In genomic region chr7:1043552-1044188, GRCh38 we compare ENCODE assay signal across 8 cellular contexts. TPM values are rescaled to one million over a fixed set of nuclear protein-coding genes. Genes with fewer than 3 reads are reported as not detected.
DNase-seq lines count a peak whose midpoint lies in the region; ATAC-seq, FAIRE-seq and TF ChIP-seq lines count a peak whose summit lies in the region.

No MANE protein-coding gene starts in this region.

- no peaks in the 10 kb centered on the region for H3K27me3 Mint-ChIP-seq in Caco-2 (ENCODE audit: insufficient read depth, unreplicated experiment)

- ATAC-seq in pancreas (peak; percentile 14 to 53 (median 30)), GM19035 (IDR thresholded peaks at IDR 0.05; ENCODE audit: unreplicated experiment) (no peak)

- intact Hi-C loops in Caco-2 (cut with micrococcal nuclease; ENCODE audit: unreplicated experiment) (loop anchor here (5.0 kb wide), 1 partner anchor 66 kb away; the partner anchor contains the start of gene COX19), pancreas (cut with DNase I) (no loop called here)

- H3K27ac ChIP-seq in SJSA1, result no peak overlapping the region
- H3K27ac ChIP-seq in pancreas, result peak overlapping the region; percentile 73 to 89 (median 80)

- no peaks in the 10 kb centered on the region for H3K9me3 ChIP-seq in Caco-2
- no peaks in the 10 kb centered on the region for H3K9me3 ChIP-seq in SJSA1 (replicated peaks)
- no peaks in the 10 kb centered on the region for H3K9me3 ChIP-seq in pancreas

- H3K4me3 ChIP-seq in Caco-2 (ENCODE audit: low read depth, low read length) (peak overlapping the region; percentile 18), SJSA1 (peak overlapping the region; percentile 54), pancreas (peak overlapping the region in 3 of 4 donors; percentile 10 to 67 (median 65))

- no peak for TF ChIP-seq CTCF in Caco-2 (IDR thresholded peaks at IDR 0.05; ENCODE audit: insufficient read depth in 1 of 2, low read depth in 1 of 2, low read length in 1 of 2, severe bottlenecking in 1 of 2, unreplicated experiment in 1 of 2)
- no peak for TF ChIP-seq CTCF in pancreas (IDR thresholded peaks at IDR 0.05)
- TF ChIP-seq CTCF in GM13977 (IDR thresholded peaks at IDR 0.05; ENCODE audit: extremely low read depth, insufficient read depth, missing control alignments), result no peak
- TF ChIP-seq CTCF in GM20000 (IDR thresholded peaks at IDR 0.05; ENCODE audit: extremely low read depth, missing control alignments), result no peak

- CTCF ChIA-PET in Caco-2 (lab: Charles Lee), result no interaction called here

- FAIRE-seq in pancreas (lab: Jason Lieb, UNC), result no peak

- H3K36me3 ChIP-seq in Caco-2 (ENCODE audit: control insufficient read depth, insufficient read depth, low read length) (no peaks in the 10 kb centered on the region; the same call in 1 of the 2 replicates), SJSA1 (0 out of 2 replicates have a peak, but pooled peaks cover 2% of the 10 kb centered on the region), pancreas (no peaks in the 10 kb centered on the region)

- 9 to 12% methylated on average over 18 of the region's 18 CpGs for WGBS in pancreas, 2 donors

- H3K27me3 ChIP-seq in Caco-2 (replicated peaks; ENCODE audit: control insufficient read depth, insufficient read depth, low read length) (no peaks in the 10 kb centered on the region), SJSA1 (replicated peaks) (no peaks in the 10 kb centered on the region), pancreas (no peaks in the 10 kb centered on the region)

- H3K9me3 Mint-ChIP-seq in Caco-2 (ENCODE audit: unreplicated experiment), result no peaks in the 10 kb centered on the region

- H3K4me1 ChIP-seq in Caco-2, result peaks cover 29% of the 10 kb centered on the region
- peaks cover 21% of the 10 kb centered on the region for H3K4me1 ChIP-seq in SJSA1 (replicated peaks)
- peaks cover 36 to 41% (median 39%) of the 10 kb centered on the region in 3 donors for H3K4me1 ChIP-seq in pancreas

- H3K36me3 Mint-ChIP-seq in Caco-2 (ENCODE audit: insufficient read depth, unreplicated experiment), result peaks cover 7% of the 10 kb centered on the region

- H3K27ac Mint-ChIP-seq in Caco-2 (ENCODE audit: unreplicated experiment), result peak overlapping the region; percentile 79

- peaks cover 18% of the 10 kb centered on the region for H3K4me1 Mint-ChIP-seq in Caco-2 (ENCODE audit: low read depth, unreplicated experiment)

- peak overlapping the region; percentile 67 for H3K4me3 Mint-ChIP-seq in Caco-2 (ENCODE audit: unreplicated experiment)

- BruUV-seq in Caco-2 (replicated peaks; lab: Mats Ljungman, UMichigan), result TSS peak; percentile 94

- DNase-seq in Caco-2, result no peak
- DNase-seq in SJSA1 (ENCODE audit: low read depth in 1 of 2, low spot score in 2 of 2), result no peak
- DNase-seq in fibroblast of gingiva (ENCODE audit: low read depth), result peak; percentile 16
- DNase-seq in pancreas, result peak in 3 of 6 donors; percentile 44 to 77 (median 48)
- DNase-seq in NCI-H2171 treated with DMSO at 0.1 percent for 48 hours (lab: John Stamatoyannopoulos, UW), result no peak
- DNase-seq in GM13977 (ENCODE audit: low spot score), result no peak
- DNase-seq in GM20000 (ENCODE audit: low spot score), result no peak

- POLR2A ChIA-PET in Caco-2 (lab: Charles Lee), result interaction anchor here (1.0 kb wide), 1 partner anchor 25 kb away, joined by 3 read pairs; no protein-coding TSS in a partner anchor

- in situ Hi-C loops in GM13977 (cut with MboI; ENCODE audit: low pct_unique_long_range_greater_than_20kb, low sequenced_read_pairs, unreplicated experiment), result no loop called here

RNA-seq across cellular contexts. Expression of gene GPR146, which starts 0.7 kb away (rescaled TPM):
- total RNA-seq in Caco-2 (2022) (1.8 and 3.0 TPM in 2 replicates), pancreas (1 to 10 TPM; 3.4 to 5.3 (median 3.9) TPM)
- total RNA-seq in SJSA1 (2014; rRNA removed; shearing (Covaris generic)), result 0.08 and 0.72 TPM in 2 replicates
- polyA plus RNA-seq in pancreas, result 1 to 10 TPM; 5.4 to 6.5 TPM

RNA-seq across cellular contexts. Expression of gene GPER1, which starts 44.2 kb away (rescaled TPM):
- total RNA-seq in Caco-2 (2022), result 0.25 TPM in 1 of 2 replicates, not detected in the other
- total RNA-seq in SJSA1 (2014; rRNA removed; shearing (Covaris generic)), result not detected in 2 replicates
- total RNA-seq in pancreas, result 1 to 10 TPM in 2 of 6 donors, under 1 TPM in 4; 0.20 to 1.6 (median 0.65) TPM
- 1 to 10 TPM; 1.7 to 3.5 TPM for polyA plus RNA-seq in pancreas
